12 cellular contexts compared by ENCODE assay signal in genomic region chr6:9516207-9516606, GRCh38.
A peak's percentile ranks its signal among the peaks of the same experiment; 100 is the strongest.
DNase-seq lines count a peak whose midpoint lies in the region; ATAC-seq and TF ChIP-seq lines count a peak whose summit lies in the region.
"Had no signal": no experiment of that assay in that cellular context is flagged by ENCODE, and none has a peak within 500 bp of the region (broad histone marks: within the 10 kb centered on the region; RNA-seq: fewer than 3 reads in every experiment).

No MANE protein-coding gene starts in this region.

- no peaks in the 10 kb centered on the region for H3K27me3 ChIP-seq in foreskin keratinocyte
- H3K27me3 ChIP-seq in tibial artery = no peaks in the 10 kb centered on the region

- peak; percentile 70 for ATAC-seq in foreskin keratinocyte
- no peak for ATAC-seq in GM21390 (IDR thresholded peaks at IDR 0.05; ENCODE audit: unreplicated experiment)
- no peak for ATAC-seq in HG03196 (IDR thresholded peaks at IDR 0.05; ENCODE audit: unreplicated experiment)
- ATAC-seq: stimulated activated memory B cell treated with anti-CD40 and anti-IgM and Interleukin-4, amounts not matched to agents 10 μg/mL and 1 μg/mL and 100 μg/mL, for 72 hours had no signal

- H3K36me3 ChIP-seq in tibial artery = no peaks in the 10 kb centered on the region

- POLR2A ChIA-PET in HEK293T (lab: Yijun Ruan, JAX) = no interaction called here

- H3K4me1 ChIP-seq in foreskin keratinocyte = peaks cover 71% of the 10 kb centered on the region
- no peaks in the 10 kb centered on the region for H3K4me1 ChIP-seq in tibial artery

- TF ChIP-seq CTCF in 22Rv1 (IDR thresholded peaks at IDR 0.05) (no peak), foreskin keratinocyte (conservative IDR thresholded peaks at IDR 0.05) (no peak), tibial artery (IDR thresholded peaks at IDR 0.05) (no peak)

- H3K4me3 ChIP-seq in tibial artery = no peak overlapping the region

- DNase-seq in HEK293T (ENCODE audit: extremely low spot score) (peak; percentile 9), SW480 (ENCODE audit: low spot score) (peak; percentile 15), foreskin keratinocyte (peak; percentile 75 to 88), NCI-H1694 treated with DMSO at 0.1 percent for 48 hours (lab: John Stamatoyannopoulos, UW) (no peak), tibial artery (no peak)
- DNase-seq: activated CD4-positive, CD25-positive, alpha-beta regulatory T cell treated with anti-CD3 and anti-CD28 coated beads, Interleukin-2, amount 50 U/mL, for 72 hours; glutamatergic neuron; MV-4-11 had no signal

- CTCF ChIA-PET in HEK293T (lab: Yijun Ruan, JAX) = no interaction called here

- intact Hi-C loops in tibial artery (cut with DNase I; ENCODE audit: low total_unique reads) = no loop called here

- H3K27ac ChIP-seq in 22Rv1 (peak overlapping the region; percentile 42), foreskin keratinocyte (peak overlapping the region; percentile 51), tibial artery (no peak overlapping the region)

- H3K9me3 ChIP-seq in tibial artery = no peaks in the 10 kb centered on the region

TF ChIP-seq in HEK293T, 16 proteins besides CTCF, POLR2A, EP300 and RAD21:
- no peak for TF ChIP-seq L3MBTL2 (conservative IDR thresholded peaks at IDR 0.05)
- TF ChIP-seq SUZ12 (IDR thresholded peaks at IDR 0.05) = no peak
- peak; percentile 62; the same call in 1 of the 2 replicates for TF ChIP-seq PKNOX1 (IDR thresholded peaks at IDR 0.05)
TF ChIP-seq in HEK293T: peak in this region for 1.

Comparison
In these comparisons a context has a peak if more than half of its experiments do, and no peak if none do; other contexts are left out.
1. H3K27ac ChIP-seq: peak in 22Rv1 (single experiment) and foreskin keratinocyte (single experiment); none in tibial artery (0 of 2).
2. DNase-seq: peak in HEK293T (single experiment), SW480 (single experiment) and foreskin keratinocyte (2 of 2); none in NCI-H1694 treated with DMSO at 0.1 percent for 48 hours (single experiment) and tibial artery (0 of 2).